Comparison of ENCODE assay signal across 1 cellular context in the genomic region with DNA sequence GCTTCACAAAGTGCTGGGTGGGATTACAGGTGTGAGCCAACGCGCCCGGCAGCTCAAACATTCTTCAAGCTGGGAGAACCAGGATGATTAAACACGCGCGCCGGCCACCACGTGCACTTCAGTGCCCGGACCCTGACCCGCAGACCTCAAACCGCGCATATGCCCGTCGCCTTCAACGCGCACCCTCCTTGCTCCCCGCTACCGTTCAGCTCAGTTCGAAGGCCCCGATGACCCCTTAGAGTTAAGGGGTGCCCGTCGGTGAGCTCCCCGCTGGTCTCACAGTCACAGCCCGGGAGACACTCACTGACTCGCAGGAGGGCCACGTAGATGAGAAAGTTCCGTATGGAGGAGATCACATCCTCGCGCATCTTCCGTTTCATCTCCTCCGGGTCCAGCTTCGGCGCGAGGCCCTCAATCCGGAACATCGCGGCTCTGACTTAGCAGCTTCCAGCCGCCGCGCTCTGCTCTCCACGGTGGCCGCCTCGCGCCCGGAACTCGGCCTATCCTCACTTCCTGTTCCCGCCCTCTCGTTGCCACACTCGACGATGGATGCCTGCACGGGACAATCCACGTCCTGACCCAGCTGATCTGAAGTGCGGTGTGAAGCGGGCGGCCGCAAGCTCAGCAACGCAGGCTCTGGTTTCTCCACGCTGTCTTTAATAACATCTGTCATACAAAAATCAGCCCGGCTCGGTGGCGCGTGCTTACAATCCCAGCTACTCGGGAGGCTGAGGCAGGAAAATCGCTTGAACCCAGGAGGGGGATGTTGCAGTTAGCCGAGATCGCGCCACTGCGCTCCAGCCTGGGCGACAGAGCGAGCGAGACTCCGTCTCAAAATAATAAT.
TF ChIP-seq lines count a peak whose summit lies in the region.

TOMM5 (minus strand) TSS at position 490 of the 844 bp plus-strand sequence; CDS start at position 425, 65 bp downstream.

TF ChIP-seq in K562, 482 proteins besides CTCF, POLR2A, EP300 and RAD21 (continued from another document and continues in another):
- TF ChIP-seq, protein P1, sequence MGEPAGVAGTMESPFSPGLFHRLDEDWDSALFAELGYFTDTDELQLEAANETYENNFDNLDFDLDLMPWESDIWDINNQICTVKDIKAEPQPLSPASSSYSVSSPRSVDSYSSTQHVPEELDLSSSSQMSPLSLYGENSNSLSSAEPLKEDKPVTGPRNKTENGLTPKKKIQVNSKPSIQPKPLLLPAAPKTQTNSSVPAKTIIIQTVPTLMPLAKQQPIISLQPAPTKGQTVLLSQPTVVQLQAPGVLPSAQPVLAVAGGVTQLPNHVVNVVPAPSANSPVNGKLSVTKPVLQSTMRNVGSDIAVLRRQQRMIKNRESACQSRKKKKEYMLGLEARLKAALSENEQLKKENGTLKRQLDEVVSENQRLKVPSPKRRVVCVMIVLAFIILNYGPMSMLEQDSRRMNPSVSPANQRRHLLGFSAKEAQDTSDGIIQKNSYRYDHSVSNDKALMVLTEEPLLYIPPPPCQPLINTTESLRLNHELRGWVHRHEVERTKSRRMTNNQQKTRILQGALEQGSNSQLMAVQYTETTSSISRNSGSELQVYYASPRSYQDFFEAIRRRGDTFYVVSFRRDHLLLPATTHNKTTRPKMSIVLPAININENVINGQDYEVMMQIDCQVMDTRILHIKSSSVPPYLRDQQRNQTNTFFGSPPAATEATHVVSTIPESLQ (CRISPR knock-in tag; IDR thresholded peaks at IDR 0.05): peak; percentile 46; the same call in 1 of the 2 replicates
- TF ChIP-seq NUFIP1 (IDR thresholded peaks at IDR 0.05; ENCODE audit: partially characterized antibody) (no peak), HMG20B (CRISPR knock-in tag; IDR thresholded peaks at IDR 0.05) (no peak), KLF1 (tag; IDR thresholded peaks at IDR 0.05) (peak; percentile 64; the same call in 1 of the 2 replicates), HDAC6 (IDR thresholded peaks at IDR 0.05; ENCODE audit: low read depth, low read length) (no peak), TCF7L2 (IDR thresholded peaks at IDR 0.05; ENCODE audit: low read depth, low read length) (no peak), PRPF4 (IDR thresholded peaks at IDR 0.05; ENCODE audit: insufficient read depth, low read depth, low read length, poor library complexity, severe bottlenecking) (no peak), C11orf30 (IDR thresholded peaks at IDR 0.05; ENCODE audit: low read depth) (peak; percentile 79), CBX5 (IDR thresholded peaks at IDR 0.05; ENCODE audit: borderline replicate concordance, low read depth) (no peak), CBFA2T2 (conservative IDR thresholded peaks at IDR 0.05) (no peak), PHF20 (IDR thresholded peaks at IDR 0.05; ENCODE audit: partially characterized antibody) (no peak), BRD4 (IDR thresholded peaks at IDR 0.05) (peak; percentile 86), MEF2A (IDR thresholded peaks at IDR 0.05; ENCODE audit: control insufficient read depth, low read depth, low read length) (no peak), ZNF518B (CRISPR knock-in tag; IDR thresholded peaks at IDR 0.05) (no peak), ZNF347 (CRISPR knock-in tag; IDR thresholded peaks at IDR 0.05; ENCODE audit: low read depth) (no peak), MYNN (IDR thresholded peaks at IDR 0.05) (no peak), MYNN (CRISPR knock-in tag; IDR thresholded peaks at IDR 0.05) (no peak)
- TF ChIP-seq, protein P2, sequence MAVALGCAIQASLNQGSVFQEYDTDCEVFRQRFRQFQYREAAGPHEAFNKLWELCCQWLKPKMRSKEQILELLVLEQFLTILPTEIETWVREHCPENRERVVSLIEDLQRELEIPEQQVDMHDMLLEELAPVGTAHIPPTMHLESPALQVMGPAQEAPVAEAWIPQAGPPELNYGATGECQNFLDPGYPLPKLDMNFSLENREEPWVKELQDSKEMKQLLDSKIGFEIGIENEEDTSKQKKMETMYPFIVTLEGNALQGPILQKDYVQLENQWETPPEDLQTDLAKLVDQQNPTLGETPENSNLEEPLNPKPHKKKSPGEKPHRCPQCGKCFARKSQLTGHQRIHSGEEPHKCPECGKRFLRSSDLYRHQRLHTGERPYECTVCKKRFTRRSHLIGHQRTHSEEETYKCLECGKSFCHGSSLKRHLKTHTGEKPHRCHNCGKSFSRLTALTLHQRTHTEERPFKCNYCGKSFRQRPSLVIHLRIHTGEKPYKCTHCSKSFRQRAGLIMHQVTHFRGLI (CRISPR knock-in tag; IDR thresholded peaks at IDR 0.05): no peak
- TF ChIP-seq, protein P3, sequence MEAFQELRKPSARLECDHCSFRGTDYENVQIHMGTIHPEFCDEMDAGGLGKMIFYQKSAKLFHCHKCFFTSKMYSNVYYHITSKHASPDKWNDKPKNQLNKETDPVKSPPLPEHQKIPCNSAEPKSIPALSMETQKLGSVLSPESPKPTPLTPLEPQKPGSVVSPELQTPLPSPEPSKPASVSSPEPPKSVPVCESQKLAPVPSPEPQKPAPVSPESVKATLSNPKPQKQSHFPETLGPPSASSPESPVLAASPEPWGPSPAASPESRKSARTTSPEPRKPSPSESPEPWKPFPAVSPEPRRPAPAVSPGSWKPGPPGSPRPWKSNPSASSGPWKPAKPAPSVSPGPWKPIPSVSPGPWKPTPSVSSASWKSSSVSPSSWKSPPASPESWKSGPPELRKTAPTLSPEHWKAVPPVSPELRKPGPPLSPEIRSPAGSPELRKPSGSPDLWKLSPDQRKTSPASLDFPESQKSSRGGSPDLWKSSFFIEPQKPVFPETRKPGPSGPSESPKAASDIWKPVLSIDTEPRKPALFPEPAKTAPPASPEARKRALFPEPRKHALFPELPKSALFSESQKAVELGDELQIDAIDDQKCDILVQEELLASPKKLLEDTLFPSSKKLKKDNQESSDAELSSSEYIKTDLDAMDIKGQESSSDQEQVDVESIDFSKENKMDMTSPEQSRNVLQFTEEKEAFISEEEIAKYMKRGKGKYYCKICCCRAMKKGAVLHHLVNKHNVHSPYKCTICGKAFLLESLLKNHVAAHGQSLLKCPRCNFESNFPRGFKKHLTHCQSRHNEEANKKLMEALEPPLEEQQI (IDR thresholded peaks at IDR 0.05): no peak
- TF ChIP-seq, protein P4, sequence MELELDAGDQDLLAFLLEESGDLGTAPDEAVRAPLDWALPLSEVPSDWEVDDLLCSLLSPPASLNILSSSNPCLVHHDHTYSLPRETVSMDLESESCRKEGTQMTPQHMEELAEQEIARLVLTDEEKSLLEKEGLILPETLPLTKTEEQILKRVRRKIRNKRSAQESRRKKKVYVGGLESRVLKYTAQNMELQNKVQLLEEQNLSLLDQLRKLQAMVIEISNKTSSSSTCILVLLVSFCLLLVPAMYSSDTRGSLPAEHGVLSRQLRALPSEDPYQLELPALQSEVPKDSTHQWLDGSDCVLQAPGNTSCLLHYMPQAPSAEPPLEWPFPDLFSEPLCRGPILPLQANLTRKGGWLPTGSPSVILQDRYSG (tag; conservative IDR thresholded peaks at IDR 0.05; ENCODE audit: low read depth): no peak; the same call in 1 of the 2 replicates
- TF ChIP-seq, protein P5, sequence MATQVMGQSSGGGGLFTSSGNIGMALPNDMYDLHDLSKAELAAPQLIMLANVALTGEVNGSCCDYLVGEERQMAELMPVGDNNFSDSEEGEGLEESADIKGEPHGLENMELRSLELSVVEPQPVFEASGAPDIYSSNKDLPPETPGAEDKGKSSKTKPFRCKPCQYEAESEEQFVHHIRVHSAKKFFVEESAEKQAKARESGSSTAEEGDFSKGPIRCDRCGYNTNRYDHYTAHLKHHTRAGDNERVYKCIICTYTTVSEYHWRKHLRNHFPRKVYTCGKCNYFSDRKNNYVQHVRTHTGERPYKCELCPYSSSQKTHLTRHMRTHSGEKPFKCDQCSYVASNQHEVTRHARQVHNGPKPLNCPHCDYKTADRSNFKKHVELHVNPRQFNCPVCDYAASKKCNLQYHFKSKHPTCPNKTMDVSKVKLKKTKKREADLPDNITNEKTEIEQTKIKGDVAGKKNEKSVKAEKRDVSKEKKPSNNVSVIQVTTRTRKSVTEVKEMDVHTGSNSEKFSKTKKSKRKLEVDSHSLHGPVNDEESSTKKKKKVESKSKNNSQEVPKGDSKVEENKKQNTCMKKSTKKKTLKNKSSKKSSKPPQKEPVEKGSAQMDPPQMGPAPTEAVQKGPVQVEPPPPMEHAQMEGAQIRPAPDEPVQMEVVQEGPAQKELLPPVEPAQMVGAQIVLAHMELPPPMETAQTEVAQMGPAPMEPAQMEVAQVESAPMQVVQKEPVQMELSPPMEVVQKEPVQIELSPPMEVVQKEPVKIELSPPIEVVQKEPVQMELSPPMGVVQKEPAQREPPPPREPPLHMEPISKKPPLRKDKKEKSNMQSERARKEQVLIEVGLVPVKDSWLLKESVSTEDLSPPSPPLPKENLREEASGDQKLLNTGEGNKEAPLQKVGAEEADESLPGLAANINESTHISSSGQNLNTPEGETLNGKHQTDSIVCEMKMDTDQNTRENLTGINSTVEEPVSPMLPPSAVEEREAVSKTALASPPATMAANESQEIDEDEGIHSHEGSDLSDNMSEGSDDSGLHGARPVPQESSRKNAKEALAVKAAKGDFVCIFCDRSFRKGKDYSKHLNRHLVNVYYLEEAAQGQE (CRISPR knock-in tag; IDR thresholded peaks at IDR 0.05; ENCODE audit: low read depth): peak; percentile 69; the same call in 1 of the 2 replicates
- TF ChIP-seq, protein P6, sequence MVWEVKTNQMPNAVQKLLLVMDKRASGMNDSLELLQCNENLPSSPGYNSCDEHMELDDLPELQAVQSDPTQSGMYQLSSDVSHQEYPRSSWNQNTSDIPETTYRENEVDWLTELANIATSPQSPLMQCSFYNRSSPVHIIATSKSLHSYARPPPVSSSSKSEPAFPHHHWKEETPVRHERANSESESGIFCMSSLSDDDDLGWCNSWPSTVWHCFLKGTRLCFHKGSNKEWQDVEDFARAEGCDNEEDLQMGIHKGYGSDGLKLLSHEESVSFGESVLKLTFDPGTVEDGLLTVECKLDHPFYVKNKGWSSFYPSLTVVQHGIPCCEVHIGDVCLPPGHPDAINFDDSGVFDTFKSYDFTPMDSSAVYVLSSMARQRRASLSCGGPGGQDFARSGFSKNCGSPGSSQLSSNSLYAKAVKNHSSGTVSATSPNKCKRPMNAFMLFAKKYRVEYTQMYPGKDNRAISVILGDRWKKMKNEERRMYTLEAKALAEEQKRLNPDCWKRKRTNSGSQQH (CRISPR knock-in tag; IDR thresholded peaks at IDR 0.05): peak; percentile 38; the same call in 1 of the 2 replicates
- TF ChIP-seq, protein P7, sequence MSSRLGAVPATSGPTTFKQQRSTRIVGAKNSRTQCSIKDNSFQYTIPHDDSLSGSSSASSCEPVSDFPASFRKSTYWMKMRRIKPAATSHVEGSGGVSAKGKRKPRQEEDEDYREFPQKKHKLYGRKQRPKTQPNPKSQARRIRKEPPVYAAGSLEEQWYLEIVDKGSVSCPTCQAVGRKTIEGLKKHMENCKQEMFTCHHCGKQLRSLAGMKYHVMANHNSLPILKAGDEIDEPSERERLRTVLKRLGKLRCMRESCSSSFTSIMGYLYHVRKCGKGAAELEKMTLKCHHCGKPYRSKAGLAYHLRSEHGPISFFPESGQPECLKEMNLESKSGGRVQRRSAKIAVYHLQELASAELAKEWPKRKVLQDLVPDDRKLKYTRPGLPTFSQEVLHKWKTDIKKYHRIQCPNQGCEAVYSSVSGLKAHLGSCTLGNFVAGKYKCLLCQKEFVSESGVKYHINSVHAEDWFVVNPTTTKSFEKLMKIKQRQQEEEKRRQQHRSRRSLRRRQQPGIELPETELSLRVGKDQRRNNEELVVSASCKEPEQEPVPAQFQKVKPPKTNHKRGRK (tag; IDR thresholded peaks at IDR 0.05): no peak
- TF ChIP-seq, protein P8, sequence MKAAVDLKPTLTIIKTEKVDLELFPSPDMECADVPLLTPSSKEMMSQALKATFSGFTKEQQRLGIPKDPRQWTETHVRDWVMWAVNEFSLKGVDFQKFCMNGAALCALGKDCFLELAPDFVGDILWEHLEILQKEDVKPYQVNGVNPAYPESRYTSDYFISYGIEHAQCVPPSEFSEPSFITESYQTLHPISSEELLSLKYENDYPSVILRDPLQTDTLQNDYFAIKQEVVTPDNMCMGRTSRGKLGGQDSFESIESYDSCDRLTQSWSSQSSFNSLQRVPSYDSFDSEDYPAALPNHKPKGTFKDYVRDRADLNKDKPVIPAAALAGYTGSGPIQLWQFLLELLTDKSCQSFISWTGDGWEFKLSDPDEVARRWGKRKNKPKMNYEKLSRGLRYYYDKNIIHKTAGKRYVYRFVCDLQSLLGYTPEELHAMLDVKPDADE (conservative IDR thresholded peaks at IDR 0.05; ENCODE audit: control insufficient read depth, low read depth, low read length): 0 out of 2 replicates have a peak, but pooled peaks have one; percentile 73
